8 cellular contexts compared by ENCODE assay signal in genomic region chr17:3738562-3739295, GRCh38. TPM values are rescaled to one million over a fixed set of nuclear protein-coding genes. Genes with fewer than 3 reads are reported as not detected.
DNase-seq lines count a peak whose midpoint lies in the region; ATAC-seq and TF ChIP-seq lines count a peak whose summit lies in the region.

No MANE protein-coding gene starts in this region.

- H3K27me3 ChIP-seq in Loucy (ENCODE audit: insufficient read depth, low read length, poor library complexity, severe bottlenecking), result no peaks in the 10 kb centered on the region
- H3K27me3 ChIP-seq in dorsolateral prefrontal cortex, result no peaks in the 10 kb centered on the region

- H3K36me3 Mint-ChIP-seq in nephron (ENCODE audit: low read depth), result no peaks in the 10 kb centered on the region

- no peaks in the 10 kb centered on the region for H4K20me1 ChIP-seq in Loucy (ENCODE audit: insufficient read depth, low read length, poor library complexity, severe bottlenecking)

- H3K27ac ChIP-seq in dorsolateral prefrontal cortex (peak overlapping the region in 58 of 59 donors; percentile 24 to 94 (median 85)), substantia nigra (ENCODE audit: low read depth, low read length, poor library complexity, severe bottlenecking) (peak overlapping the region; percentile 74)

- peaks cover 20% of the 10 kb centered on the region for H3K27me3 Mint-ChIP-seq in nephron (ENCODE audit: low read depth)

- H3K27ac Mint-ChIP-seq in nephron, result peak overlapping the region; percentile 29 to 70 (median 43)

- ATAC-seq in GM21529 (IDR thresholded peaks at IDR 0.05; ENCODE audit: unreplicated experiment), result no peak
- no peak for ATAC-seq in HG02885 (IDR thresholded peaks at IDR 0.05; ENCODE audit: poor library complexity, unreplicated experiment)
- no peak for ATAC-seq in GM19463 (IDR thresholded peaks at IDR 0.05; ENCODE audit: unreplicated experiment)

- peaks cover 14% of the 10 kb centered on the region for H3K4me1 ChIP-seq in Loucy (ENCODE audit: insufficient read depth, low read length, poor library complexity, severe bottlenecking)

- peak overlapping the region; percentile 22 for H3K4me2 ChIP-seq in Loucy (ENCODE audit: low read depth, low read length, poor library complexity, severe bottlenecking)

- H3K4me1 Mint-ChIP-seq in nephron, result peaks cover 29% of the 10 kb centered on the region

- no peaks in the 10 kb centered on the region for H3K9me3 ChIP-seq in Loucy (ENCODE audit: insufficient read depth, low read depth, low read length)

- no peaks in the 10 kb centered on the region for H3F3A ChIP-seq in Loucy (ENCODE audit: low read depth)

- H2AFZ ChIP-seq in Loucy (ENCODE audit: low read length), result 0 out of 2 replicates have a peak overlapping the region, but pooled peaks have one; percentile 16

- intact Hi-C loops in dorsolateral prefrontal cortex (cut with DNase I), result loop anchor here (5.0 to 10.0 kb wide), 5 partner anchors 89 to 336 kb away; partner anchors contain the start of gene NCBP3 (in 2 of the 2)

- DNase-seq in activated CD4-positive, alpha-beta T cell treated with anti-CD3 and anti-CD28 coated beads, Interleukin-2, amount 50 U/mL, for 4 hours, result peak; percentile 72 to 78
- DNase-seq in dorsolateral prefrontal cortex (peak; percentile 30 to 73 (median 66)), substantia nigra (lab: John Stamatoyannopoulos, UW) (peak in 26 of 49 donors; percentile 4 to 76 (median 25))

- peak overlapping the region; percentile 71 to 82 (median 74) for H3K4me3 Mint-ChIP-seq in nephron

- no peaks in the 10 kb centered on the region for H3K9me3 Mint-ChIP-seq in nephron

- no peak for TF ChIP-seq CTCF in Loucy (conservative IDR thresholded peaks at IDR 0.05; ENCODE audit: low read length)
- TF ChIP-seq CTCF in dorsolateral prefrontal cortex (IDR thresholded peaks at IDR 0.05 in 54 of 56, conservative IDR thresholded peaks at IDR 0.05 in 2 of 56; ENCODE audit: low read depth in 1 of 56, partially characterized antibody in 56 of 56), result peak in 1 of 56 donors; percentile 8
- no peak for TF ChIP-seq CTCF in nephron (IDR thresholded peaks at IDR 0.05; ENCODE audit: unreplicated experiment in 3 of 3)

- H3K79me2 ChIP-seq in Loucy (ENCODE audit: insufficient read depth, low read length), result no peaks in the 10 kb centered on the region

- peak overlapping the region; percentile 26 for H3K9ac ChIP-seq in Loucy (ENCODE audit: low read depth, low read length, poor library complexity, severe bottlenecking)

- no peaks in the 10 kb centered on the region for H3K36me3 ChIP-seq in Loucy (ENCODE audit: insufficient read depth, low read length)

- H3K4me3 ChIP-seq in Loucy (ENCODE audit: low read length, poor library complexity, severe bottlenecking) (no peak overlapping the region), dorsolateral prefrontal cortex (peak overlapping the region in 51 of 59 donors; percentile 8 to 66 (median 48))

- no peaks in the 10 kb centered on the region for H3K9me2 ChIP-seq in Loucy (replicated peaks; ENCODE audit: low read depth, low read length)

RNA-seq across cellular contexts. Expression of gene HASPIN, which starts 15.0 kb away (rescaled TPM):
- total RNA-seq in dorsolateral prefrontal cortex, result under 1 TPM in 26 of 120 experiments, not detected in 94; 0.13 to 0.31 (median 0.18) TPM

RNA-seq across cellular contexts. Expression of gene P2RX5, which starts 42.8 kb away (rescaled TPM):
- total RNA-seq in dorsolateral prefrontal cortex, result 10 to 100 TPM in 114 of 120 experiments, 1 to 10 TPM in 6; 3.8 to 27.6 (median 16.9) TPM

Comparison
In these comparisons a context has a peak if more than half of its experiments do, and no peak if none do; other contexts are left out.
1. DNase-seq: peak in every context shown above with its lines; median percentile 75 in activated CD4-positive, alpha-beta T cell treated with anti-CD3 and anti-CD28 coated beads, Interleukin-2, amount 50 U/mL, for 4 hours; 66 in dorsolateral prefrontal cortex; 25 in substantia nigra.